In genomic region chr2:39217192-39217550, GRCh38 we compare ENCODE assay signal across 20 cellular contexts. TPM values are rescaled to one million over a fixed set of nuclear protein-coding genes. Genes with fewer than 3 reads are reported as not detected.
A peak's percentile ranks its signal among the peaks of the same experiment; 100 is the strongest.
DNase-seq lines count a peak whose midpoint lies in the region; ATAC-seq, FAIRE-seq and TF ChIP-seq lines count a peak whose summit lies in the region.
"Had no signal": no experiment of that assay in that cellular context is flagged by ENCODE, and none has a peak within 500 bp of the region (broad histone marks: within the 10 kb centered on the region; RNA-seq: fewer than 3 reads in every experiment).

No MANE protein-coding gene starts in this region.

- TF ChIP-seq EP300 in HepG2 (IDR thresholded peaks at IDR 0.05; ENCODE audit: low read depth in 2 of 2, low read length in 2 of 2) (no peak), HepG2 (CRISPR knock-in tag; IDR thresholded peaks at IDR 0.05; ENCODE audit: borderline replicate concordance) (no peak)

- WGBS in HepG2 (ENCODE audit: low lambda C conversion rate), result under 1% methylated on average over 4 of the region's 4 CpGs
- WGBS in right lobe of liver (ENCODE audit: insufficient coverage, low coverage, low lambda C conversion rate, missing lambda C conversion rate), result 66% methylated on average over 4 of the region's 4 CpGs

- H3K4me1 Mint-ChIP-seq in activated naive CD8-positive, alpha-beta T cell (ENCODE audit: low read depth), result peaks cover 49% of the 10 kb centered on the region

- H3K4me2 ChIP-seq in HepG2 (ENCODE audit: low read depth, low read length), result peak overlapping the region; percentile 72

- H3K4me3 Mint-ChIP-seq in activated naive CD8-positive, alpha-beta T cell, result peak overlapping the region; percentile 81
- H3K4me3 Mint-ChIP-seq: memory B cell; stimulated activated naive B cell treated with anti-CD40 and anti-IgM and Interleukin-4, amounts not matched to agents 10 μg/mL and 1 μg/mL and 100 μg/mL, for 72 hours had no signal

- H3K27ac Mint-ChIP-seq in activated naive CD8-positive, alpha-beta T cell, result peak overlapping the region; percentile 100
- H3K27ac Mint-ChIP-seq: memory B cell; stimulated activated naive B cell treated with anti-CD40 and anti-IgM and Interleukin-4, amounts not matched to agents 10 μg/mL and 1 μg/mL and 100 μg/mL, for 72 hours had no signal

- CTCF ChIA-PET in HepG2 (lab: Yijun Ruan, JAX; ENCODE audit: low intra/inter-chr PET ratio, low total read pairs), result no interaction called here

- H3K9me3 ChIP-seq in HepG2 (ENCODE audit: low read length), result no peaks in the 10 kb centered on the region
- no peaks in the 10 kb centered on the region for H3K9me3 ChIP-seq in right lobe of liver
- H3K9me3 ChIP-seq: neutrophil, vagina had no signal

- H3K9me3 Mint-ChIP-seq in activated naive CD8-positive, alpha-beta T cell (ENCODE audit: low read depth), result no peaks in the 10 kb centered on the region
- H3K9me3 Mint-ChIP-seq: memory B cell; stimulated activated naive B cell treated with anti-CD40 and anti-IgM and Interleukin-4, amounts not matched to agents 10 μg/mL and 1 μg/mL and 100 μg/mL, for 72 hours had no signal

- H3K36me3 ChIP-seq in HepG2 (replicated peaks in 1 of 2; ENCODE audit: control insufficient read depth in 1 of 2, insufficient read depth in 2 of 2, low read length in 2 of 2), result no peaks in the 10 kb centered on the region
- no peaks in the 10 kb centered on the region for H3K36me3 ChIP-seq in right lobe of liver
- H3K36me3 ChIP-seq: neutrophil, vagina had no signal

- H3K36me3 Mint-ChIP-seq in activated naive CD8-positive, alpha-beta T cell, result peaks cover 5% of the 10 kb centered on the region

- H3K9ac ChIP-seq in HepG2 (ENCODE audit: insufficient read depth, low read depth, low read length), result no peak overlapping the region

- TF ChIP-seq POLR2A in HepG2 (IDR thresholded peaks at IDR 0.05; ENCODE audit: insufficient read depth in 1 of 2, low read depth in 2 of 2, low read length in 2 of 2) (no peak), right lobe of liver (IDR thresholded peaks at IDR 0.05) (no peak)

- no peaks in the 10 kb centered on the region for H3K79me2 ChIP-seq in HepG2 (ENCODE audit: insufficient read depth, low read length)

- no peak for DNase-seq in HepG2 (ENCODE audit: low spot score)
- DNase-seq in right lobe of liver, result no peak
- no peak for DNase-seq in T-helper 9 cell
- no peak for DNase-seq in islet precursor cell
- DNase-seq: aorta; NCI-H345; SHP77 treated with DMSO at 0.1 percent for 48 hours; stimulated activated naive B cell treated with anti-CD40 and anti-IgM and Interleukin-4, amounts not matched to agents 10 μg/mL and 1 μg/mL and 100 μg/mL, for 72 hours had no signal

- intact Hi-C loops in HepG2 (cut with micrococcal nuclease; ENCODE audit: unreplicated experiment) (no loop called here), right lobe of liver (cut with DNase I) (no loop called here)

- POLR2A ChIA-PET in HepG2 (lab: Yijun Ruan, JAX), result no interaction called here

- in situ Hi-C loops in HepG2 (cut with HindIII; ENCODE audit: extremely low pct_ligation_motif_present, low pct_unique_long_range_greater_than_20kb), result no loop called here

- no peak for FAIRE-seq in HepG2 (lab: Jason Lieb, UNC)
- FAIRE-seq: colon, TTC549 had no signal

- no peak overlapping the region for H2AFZ ChIP-seq in HepG2 (ENCODE audit: low read length)

- no peaks in the 10 kb centered on the region for H4K20me1 ChIP-seq in HepG2 (ENCODE audit: insufficient read depth, low read length)

- H3K4me3 ChIP-seq in HepG2 (replicated peaks in 1 of 3; ENCODE audit: insufficient read depth in 1 of 3, low read depth in 2 of 3, low read length in 3 of 3), result peak overlapping the region in 1 of 3 experiments; percentile 29; a peak in 2 of 6 replicates
- H3K4me3 ChIP-seq in right lobe of liver, result no peak overlapping the region
- H3K4me3 ChIP-seq: vagina had no signal

- no peak overlapping the region for H3K27ac ChIP-seq in HepG2 (ENCODE audit: extremely low read length, insufficient read depth, low read length)
- no peak overlapping the region for H3K27ac ChIP-seq in right lobe of liver
- H3K27ac ChIP-seq: neutrophil, vagina had no signal

- ATAC-seq in HepG2 (peak; percentile 64), right lobe of liver (no peak), HG02938 (IDR thresholded peaks at IDR 0.05; ENCODE audit: unreplicated experiment) (peak; percentile 51), HG03571 (IDR thresholded peaks at IDR 0.05; ENCODE audit: unreplicated experiment) (no peak), GM19452 (IDR thresholded peaks at IDR 0.05; ENCODE audit: unreplicated experiment) (no peak)
- ATAC-seq: sciatic nerve had no signal

- no peaks in the 10 kb centered on the region for H3K27me3 Mint-ChIP-seq in activated naive CD8-positive, alpha-beta T cell
- H3K27me3 Mint-ChIP-seq: memory B cell; stimulated activated naive B cell treated with anti-CD40 and anti-IgM and Interleukin-4, amounts not matched to agents 10 μg/mL and 1 μg/mL and 100 μg/mL, for 72 hours had no signal

- no TSS peak for BruUV-seq in HepG2 (replicated peaks; lab: Mats Ljungman, UMichigan)

- TF ChIP-seq CTCF in HepG2 (CRISPR knock-in tag; IDR thresholded peaks at IDR 0.05) (no peak), right lobe of liver (IDR thresholded peaks at IDR 0.05) (no peak)

- TF ChIP-seq RAD21 in HepG2 (CRISPR knock-in tag; IDR thresholded peaks at IDR 0.05), result no peak

- no peaks in the 10 kb centered on the region for H3K27me3 ChIP-seq in HepG2 (ENCODE audit: control insufficient read depth in 1 of 2, insufficient read depth in 2 of 2, low read length in 2 of 2)
- H3K27me3 ChIP-seq in right lobe of liver, result no peaks in the 10 kb centered on the region
- H3K27me3 ChIP-seq: neutrophil, vagina had no signal

- peaks cover 41% of the 10 kb centered on the region for H3K4me1 ChIP-seq in HepG2 (ENCODE audit: insufficient read depth, low read length)
- no peaks in the 10 kb centered on the region for H3K4me1 ChIP-seq in right lobe of liver
- H3K4me1 ChIP-seq: vagina had no signal

TF ChIP-seq in HepG2, 621 proteins besides CTCF, POLR2A, EP300 and RAD21:
- TF ChIP-seq CAMTA2 (CRISPR knock-in tag; IDR thresholded peaks at IDR 0.05; ENCODE audit: borderline replicate concordance) (no peak), CREM (IDR thresholded peaks at IDR 0.05) (0 out of 2 replicates have a peak, but pooled peaks have one; percentile 4), CREM (CRISPR knock-in tag; IDR thresholded peaks at IDR 0.05) (no peak)

RNA-seq across cellular contexts. Expression of gene CDKL4, which starts 26.6 kb away (rescaled TPM):
- total RNA-seq in HepG2 (2016; rRNA removed; fragmentation: Illumina TruSeq; extraction: Trizol) (0.29 and 0.48 TPM in 2 replicates), right lobe of liver (under 1 TPM in 3 of 6 experiments, not detected in 3; 0.18 to 0.27 (median 0.25) TPM)
- total RNA-seq in HepG2 (2016; cell fraction: cytosol; rRNA removed; fragmentation: Illumina TruSeq; extraction: Trizol; ENCODE audit: low read depth), result 4.8 and 6.2 TPM in 2 replicates
- 0.76 and 0.89 TPM in 2 replicates for total RNA-seq in HepG2 (2016; cell fraction: insoluble cytoplasmic fraction; rRNA removed; fragmentation: Illumina TruSeq; extraction: Trizol)
- total RNA-seq in HepG2 (2016; cell fraction: membrane; rRNA removed; fragmentation: Illumina TruSeq; extraction: Trizol), result 1.5 and 2.0 TPM in 2 replicates
- total RNA-seq in HepG2 (2016; cell fraction: nucleus; rRNA removed; fragmentation: Illumina TruSeq; extraction: Trizol), result 0.47 and 0.50 TPM in 2 replicates
- polyA plus RNA-seq in HepG2 (2011; rRNA removed), result 0.10 and 0.50 TPM in 2 replicates
- 0.22 and 0.34 TPM in 2 replicates for polyA plus RNA-seq in HepG2 (2011; cell fraction: cytosol; rRNA removed)
- polyA plus RNA-seq in HepG2 (2011; cell fraction: nucleus; rRNA removed), result 0.29 TPM in 2 replicates
- 0.16 and 0.48 TPM in 2 replicates for polyA plus RNA-seq in HepG2 (2012)
- 0.11 TPM in 1 of 2 replicates, not detected in the other for polyA plus RNA-seq in HepG2 (2016; cell fraction: cytosol; fragmentation: Illumina TruSeq; extraction: Trizol; ENCODE audit: low read depth)
- 0.48 TPM in 1 of 2 replicates, not detected in the other for polyA plus RNA-seq in HepG2 (2016; cell fraction: insoluble cytoplasmic fraction; fragmentation: Illumina TruSeq; extraction: Trizol; ENCODE audit: low read depth)
- polyA plus RNA-seq in HepG2 (2016; cell fraction: membrane; fragmentation: Illumina TruSeq; extraction: Trizol; ENCODE audit: low read depth), result not detected in 2 replicates
- 0.59 TPM in 1 of 2 replicates, not detected in the other for polyA plus RNA-seq in HepG2 (2016; cell fraction: nucleus; fragmentation: Illumina TruSeq; extraction: Trizol; ENCODE audit: insufficient read depth, low read depth)
- 0.16 TPM in 1 of 2 replicates, not detected in the other for polyA minus RNA-seq in HepG2 (2011; rRNA and poly(A)+ RNA removed; ENCODE audit: low replicate concordance)
- polyA minus RNA-seq in HepG2 (2011; cell fraction: cytosol; rRNA and poly(A)+ RNA removed), result 0.79 TPM in 1 of 2 replicates, not detected in the other
- polyA minus RNA-seq in HepG2 (2011; cell fraction: nucleus; rRNA and poly(A)+ RNA removed), result 3.1 and 4.8 TPM in 2 replicates
- total RNA-seq: HT-29 had no signal
- polyA plus RNA-seq: aorta, BJ had no signal

Comparison
In these comparisons a context has a peak if more than half of its experiments do, and no peak if none do; other contexts are left out.
1. ATAC-seq: peak in HepG2 (single experiment) and HG02938 (single experiment); none in right lobe of liver (0 of 4), HG03571 (single experiment) and GM19452 (single experiment).